16 cellular contexts compared by ENCODE assay signal in the genomic region with DNA sequence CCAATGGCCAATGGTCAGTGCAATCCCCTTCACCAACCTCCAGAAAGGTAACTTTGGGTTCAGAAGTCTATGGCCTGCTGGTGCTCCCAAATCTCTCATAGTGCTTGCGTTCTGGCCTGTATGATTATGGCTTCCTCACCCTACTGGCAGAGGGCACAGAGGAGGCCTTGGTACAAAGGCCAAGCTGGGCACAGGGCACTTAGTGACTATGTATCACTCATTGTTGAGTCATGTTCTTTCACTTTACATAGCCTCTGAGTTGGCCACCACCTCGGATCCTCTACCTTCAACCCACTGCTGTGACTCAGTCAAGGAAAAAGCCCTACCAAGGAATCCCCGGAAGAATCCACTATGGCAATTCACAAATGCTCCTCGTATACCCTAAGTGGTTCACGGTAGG.
A peak's percentile ranks its signal among the peaks of the same experiment; 100 is the strongest.
DNase-seq lines count a peak whose midpoint lies in the region; TF ChIP-seq lines count a peak whose summit lies in the region.
"Had no signal": no experiment of that assay in that cellular context is flagged by ENCODE, and none has a peak within 500 bp of the region (broad histone marks: within the 10 kb centered on the region; RNA-seq: fewer than 3 reads in every experiment).

No MANE protein-coding gene starts in this region.

- H3K9ac ChIP-seq in colonic mucosa (ENCODE audit: low read depth in 2 of 2, low read length in 2 of 2) (no peak overlapping the region), neural progenitor cell (no peak overlapping the region)

- no peak overlapping the region for H3K4me3 ChIP-seq in colonic mucosa
- H3K4me3 ChIP-seq in neural progenitor cell = no peak overlapping the region
- H3K4me3 ChIP-seq in brain microvascular endothelial cell (ENCODE audit: low read depth, low read length) = no peak overlapping the region
- H3K4me3 ChIP-seq: esophagus squamous epithelium, hepatocyte, skin epidermis had no signal

- H3K27me3 ChIP-seq in colonic mucosa (no peaks in the 10 kb centered on the region), neural progenitor cell (no peaks in the 10 kb centered on the region), brain microvascular endothelial cell (replicated peaks) (no peaks in the 10 kb centered on the region)
- H3K27me3 ChIP-seq: esophagus squamous epithelium, hepatocyte had no signal

- H3K79me2 ChIP-seq in neural progenitor cell (ENCODE audit: low read depth) = no peaks in the 10 kb centered on the region
- H3K79me2 ChIP-seq: hepatocyte had no signal

- H3K36me3 Mint-ChIP-seq in neural progenitor cell = peaks cover 2% of the 10 kb centered on the region

- H3K27ac ChIP-seq in colonic mucosa (peak overlapping the region; percentile 46), neural progenitor cell (no peak overlapping the region), brain microvascular endothelial cell (no peak overlapping the region)
- H3K27ac ChIP-seq: VCaP had no signal

- H3K36me3 ChIP-seq in colonic mucosa (no peaks in the 10 kb centered on the region), neural progenitor cell (no peaks in the 10 kb centered on the region), brain microvascular endothelial cell (replicated peaks) (no peaks in the 10 kb centered on the region)
- H3K36me3 ChIP-seq: esophagus squamous epithelium had no signal

- H3K27me3 Mint-ChIP-seq in neural progenitor cell (ENCODE audit: insufficient read depth, low read depth) = peaks cover 14% of the 10 kb centered on the region

- no peak overlapping the region for H3K4me2 ChIP-seq in neural progenitor cell

- no peak overlapping the region for H2AFZ ChIP-seq in neural progenitor cell (replicated peaks)
- H2AFZ ChIP-seq: hepatocyte had no signal

- H3F3A ChIP-seq in neural progenitor cell (ENCODE audit: low read depth) = no peaks in the 10 kb centered on the region

- peaks cover 48% of the 10 kb centered on the region for H3K4me1 Mint-ChIP-seq in neural progenitor cell

- H3K9me3 ChIP-seq in colonic mucosa (no peaks in the 10 kb centered on the region), neural progenitor cell (ENCODE audit: low read depth) (no peaks in the 10 kb centered on the region)
- H3K9me3 ChIP-seq: esophagus squamous epithelium had no signal

- H3K9me3 Mint-ChIP-seq in neural progenitor cell = no peaks in the 10 kb centered on the region

- no peak overlapping the region for H3K4me3 Mint-ChIP-seq in neural progenitor cell

- no peaks in the 10 kb centered on the region for H4K20me1 ChIP-seq in neural progenitor cell (ENCODE audit: low read depth)

- no peak for TF ChIP-seq CTCF in colonic mucosa (IDR thresholded peaks at IDR 0.05)
- TF ChIP-seq CTCF in neural progenitor cell (IDR thresholded peaks at IDR 0.05) = no peak
- TF ChIP-seq CTCF in GM13977 (IDR thresholded peaks at IDR 0.05; ENCODE audit: extremely low read depth, insufficient read depth, missing control alignments) = no peak
- no peak for TF ChIP-seq CTCF in brain microvascular endothelial cell (IDR thresholded peaks at IDR 0.05; ENCODE audit: low read depth, low read length, missing control alignments)

- peak; percentile 47 for DNase-seq in DMS53 (lab: John Stamatoyannopoulos, UW)
- peak; percentile 71 for DNase-seq in LoVo (ENCODE audit: low spot score)
- DNase-seq in colonic mucosa = peak; percentile 28
- DNase-seq in neural progenitor cell (ENCODE audit: low spot score) = no peak
- DNase-seq in stimulated activated CD4-positive, alpha-beta T cell treated with anti-CD3 and anti-CD28 coated beads, Interleukin-4, amount 100 ng/mL, for 1 hour = no peak
- no peak for DNase-seq in GM13977 (ENCODE audit: low spot score)
- DNase-seq in brain microvascular endothelial cell = no peak
- DNase-seq in NOMO-1 treated with dmso at 0.1 percent for 144 hours (lab: John Stamatoyannopoulos, UW; ENCODE audit: unreplicated experiment) = no peak
- DNase-seq: activated CD8-positive, alpha-beta memory T cell treated with anti-CD3 and anti-CD28 coated beads for 24 hours; aorta; esophagus squamous epithelium; NCI-H1694; stimulated activated naive CD4-positive, alpha-beta T cell treated with Interleukin-2 at 50 U/mL for 16 hours had no signal

- intact Hi-C loops in colonic mucosa (cut with DNase I) = no loop called here

- H3K4me1 ChIP-seq in colonic mucosa (no peaks in the 10 kb centered on the region), neural progenitor cell (peaks cover 4% of the 10 kb centered on the region)

- in situ Hi-C loops in GM13977 (cut with MboI; ENCODE audit: low pct_unique_long_range_greater_than_20kb, low sequenced_read_pairs, unreplicated experiment) = no loop called here
- in situ Hi-C loops in brain microvascular endothelial cell (cut with HindIII; ENCODE audit: low pct_ligation_motif_present, low sequenced_read_pairs) = no loop called here

- peak overlapping the region; percentile 70 for H3K27ac Mint-ChIP-seq in neural progenitor cell

Comparison
In these comparisons a context has a peak if more than half of its experiments do, and no peak if none do; other contexts are left out.
1. DNase-seq: peak in DMS53 (single experiment), LoVo (single experiment) and colonic mucosa (single experiment); none in neural progenitor cell (single experiment), stimulated activated CD4-positive, alpha-beta T cell treated with anti-CD3 and anti-CD28 coated beads, Interleukin-4, amount 100 ng/mL, for 1 hour (single experiment), GM13977 (single experiment), brain microvascular endothelial cell (single experiment) and NOMO-1 treated with dmso at 0.1 percent for 144 hours (single experiment).